ENCODE assay signal across 29 cellular contexts in genomic region chr21:42834730-42835191, GRCh38. TPM values are rescaled to one million over a fixed set of nuclear protein-coding genes. Genes with fewer than 3 reads are reported as not detected.
DNase-seq lines count a peak whose midpoint lies in the region; ATAC-seq, FAIRE-seq and TF ChIP-seq lines count a peak whose summit lies in the region.
"Had no signal": no experiment of that assay in that cellular context is flagged by ENCODE, and none has a peak within 500 bp of the region (broad histone marks: within the 10 kb centered on the region; RNA-seq: fewer than 3 reads in every experiment).

No MANE protein-coding gene starts in this region.

- peak; percentile 37 for DNase-seq in activated CD8-positive, alpha-beta memory T cell treated with anti-CD3 and anti-CD28 coated beads, Interleukin-2, amount 10 ng/mL, durations not matched to agents 7 days and 5 days
- DNase-seq in activated CD8-positive, alpha-beta memory T cell treated with anti-CD3 and anti-CD28 coated beads for 24 hours = no peak
- DNase-seq in Peyer's patch (peak in 2 of 3 donors; percentile 12 to 35), esophagus muscularis mucosa (ENCODE audit: extremely low spot score) (peak; percentile 75), sciatic nerve (ENCODE audit: low spot score) (peak; percentile 54), glomerular visceral epithelial cell (ENCODE audit: extremely low spot score) (no peak), frontal cortex (ENCODE audit: low spot score in 2 of 2) (no peak), NCI-H2196 (lab: John Stamatoyannopoulos, UW; ENCODE audit: unreplicated experiment) (no peak)
- DNase-seq: activated CD4-positive, alpha-beta T cell treated with anti-CD3 and anti-CD28 coated beads for 48 hours; activated gamma-delta T cell treated with Interleukin-2 at 50 U/mL for 16 hours; amniotic stem cell; effector memory CD8-positive, alpha-beta T cell; H9; Karpas-422; MV-4-11; NCI-H2171 treated with DMSO at 0.1 percent for 48 hours; NCI-H526 treated with DMSO at 0.1 percent for 48 hours; psoas muscle; stimulated activated CD4-positive, alpha-beta T cell treated with anti-CD3 and anti-CD28 coated beads, Interleukin-1b, Interleukin-23, amount 100 ng/mL, for 48 hours; substantia nigra had no signal

- H3K27ac ChIP-seq in Peyer's patch (no peak overlapping the region), esophagus muscularis mucosa (replicated peaks in 1 of 4) (no peak overlapping the region)
- H3K27ac ChIP-seq: breast epithelium, gastroesophageal sphincter, neural progenitor cell, psoas muscle, skin epidermis had no signal

- no peak for TF ChIP-seq CTCF in Peyer's patch (IDR thresholded peaks at IDR 0.05)
- TF ChIP-seq CTCF in esophagus muscularis mucosa (IDR thresholded peaks at IDR 0.05) = no peak

- intact Hi-C loops in esophagus muscularis mucosa (cut with DNase I) = no loop called here
- intact Hi-C loops in sciatic nerve (cut with DNase I) = no loop called here

- no peak for TF ChIP-seq EP300 in esophagus muscularis mucosa (IDR thresholded peaks at IDR 0.05)

- whole genome bisulfite sequencing in esophagus muscularis mucosa = 92% methylated on average over 13 of the region's 13 CpGs

- TF ChIP-seq POLR2A in Peyer's patch (IDR thresholded peaks at IDR 0.05) (no peak), esophagus muscularis mucosa (IDR thresholded peaks at IDR 0.05; ENCODE audit: low read depth) (no peak)

- CTCF ChIA-PET in activated CD8-positive, alpha-beta memory T cell treated with anti-CD3 and anti-CD28 coated beads, Interleukin-2, amount 10 ng/mL, durations not matched to agents 7 days and 5 days (lab: Charles Lee) = interaction anchor here (1.8 kb wide), 1 partner anchor 241 kb away, joined by 6 read pairs; no protein-coding TSS in a partner anchor

- H3K36me3 Mint-ChIP-seq in activated CD8-positive, alpha-beta memory T cell treated with anti-CD3 and anti-CD28 coated beads, Interleukin-2, amount 10 ng/mL, durations not matched to agents 7 days and 5 days = peaks cover 1% of the 10 kb centered on the region

- H3K27me3 Mint-ChIP-seq in activated CD8-positive, alpha-beta memory T cell treated with anti-CD3 and anti-CD28 coated beads, Interleukin-2, amount 10 ng/mL, durations not matched to agents 7 days and 5 days = peaks cover 18% of the 10 kb centered on the region
- H3K27me3 Mint-ChIP-seq: effector memory CD8-positive, alpha-beta T cell had no signal

- H3K36me3 ChIP-seq in Peyer's patch (peaks cover 0 to 3% (median 0%) of the 10 kb centered on the region in 3 donors), esophagus muscularis mucosa (peaks cover 0 to 14% (median 8%) of the 10 kb centered on the region in 4 donors)
- H3K36me3 ChIP-seq: breast epithelium, neural progenitor cell had no signal

- no peaks in the 10 kb centered on the region for H3K9me3 ChIP-seq in Peyer's patch
- no peaks in the 10 kb centered on the region for H3K9me3 ChIP-seq in esophagus muscularis mucosa
- H3K9me3 ChIP-seq: breast epithelium, gastroesophageal sphincter, psoas muscle had no signal

- no peak for ATAC-seq in activated CD8-positive, alpha-beta memory T cell treated with anti-CD3 and anti-CD28 coated beads, Interleukin-2, amount 10 ng/mL, durations not matched to agents 7 days and 5 days
- ATAC-seq in sciatic nerve = no peak
- ATAC-seq: effector memory CD8-positive, alpha-beta T cell; gastroesophageal sphincter had no signal

- H3K4me3 ChIP-seq in Peyer's patch (no peak overlapping the region), esophagus muscularis mucosa (no peak overlapping the region)
- H3K4me3 ChIP-seq: breast epithelium, gastroesophageal sphincter, lung, neural progenitor cell, psoas muscle, skin epidermis had no signal

- no peak for FAIRE-seq in frontal cortex (lab: Jason Lieb, UNC)
- FAIRE-seq: A204.1, colon, islet of Langerhans had no signal

- H3K4me1 ChIP-seq in Peyer's patch = peaks cover 0 to 10% (median 2%) of the 10 kb centered on the region in 4 donors
- peaks cover 0 to 7% (median 2%) of the 10 kb centered on the region in 4 donors for H3K4me1 ChIP-seq in esophagus muscularis mucosa
- H3K4me1 ChIP-seq: breast epithelium, neural progenitor cell, psoas muscle had no signal

- no peaks in the 10 kb centered on the region for H3K9me3 Mint-ChIP-seq in activated CD8-positive, alpha-beta memory T cell treated with anti-CD3 and anti-CD28 coated beads, Interleukin-2, amount 10 ng/mL, durations not matched to agents 7 days and 5 days (ENCODE audit: low read depth)
- H3K9me3 Mint-ChIP-seq: effector memory CD8-positive, alpha-beta T cell; T-helper 1 cell treated with Interleukin-12 subunit alpha and Interleukin-12 subunit beta and Interleukin-4 antibody, amounts not matched to agents 30 μg/mL and 1 μg/mL, for 36 hours had no signal

- H3K27ac Mint-ChIP-seq in activated CD8-positive, alpha-beta memory T cell treated with anti-CD3 and anti-CD28 coated beads, Interleukin-2, amount 10 ng/mL, durations not matched to agents 7 days and 5 days = no peak overlapping the region
- H3K27ac Mint-ChIP-seq: effector memory CD8-positive, alpha-beta T cell; neural progenitor cell; T-helper 1 cell treated with Interleukin-12 subunit alpha and Interleukin-12 subunit beta and Interleukin-4 antibody, amounts not matched to agents 30 μg/mL and 1 μg/mL, for 36 hours had no signal

- H3K27me3 ChIP-seq in Peyer's patch (no peaks in the 10 kb centered on the region), esophagus muscularis mucosa (peaks cover 0 to 29% (median 0%) of the 10 kb centered on the region in 4 donors)

- H3K4me1 Mint-ChIP-seq in activated CD8-positive, alpha-beta memory T cell treated with anti-CD3 and anti-CD28 coated beads, Interleukin-2, amount 10 ng/mL, durations not matched to agents 7 days and 5 days = peaks cover 35% of the 10 kb centered on the region

- H3K4me3 Mint-ChIP-seq in activated CD8-positive, alpha-beta memory T cell treated with anti-CD3 and anti-CD28 coated beads, Interleukin-2, amount 10 ng/mL, durations not matched to agents 7 days and 5 days = no peak overlapping the region
- H3K4me3 Mint-ChIP-seq: effector memory CD8-positive, alpha-beta T cell; T-helper 1 cell treated with Interleukin-12 subunit alpha and Interleukin-12 subunit beta and Interleukin-4 antibody, amounts not matched to agents 30 μg/mL and 1 μg/mL, for 36 hours had no signal

RNA-seq across cellular contexts. Expression of gene WDR4, which starts 44.6 kb away (rescaled TPM):
- 10 to 100 TPM; 39.7 to 43.6 TPM for total RNA-seq in activated CD8-positive, alpha-beta memory T cell treated with anti-CD3 and anti-CD28 coated beads, Interleukin-2, amount 10 ng/mL, durations not matched to agents 7 days and 5 days
- total RNA-seq in Peyer's patch (10 to 100 TPM; 12.8 to 51.2 (median 26.3) TPM), esophagus muscularis mucosa (10 to 100 TPM in 1 of 4 donors, 1 to 10 TPM in 3; 5.8 to 10.1 (median 7.0) TPM), sciatic nerve (13.0 TPM), frontal cortex (10.2 TPM)

RNA-seq across cellular contexts. Expression of gene NDUFV3, which starts 58.3 kb away (rescaled TPM):
- 10 to 100 TPM; 27.1 to 31.9 TPM for total RNA-seq in activated CD8-positive, alpha-beta memory T cell treated with anti-CD3 and anti-CD28 coated beads, Interleukin-2, amount 10 ng/mL, durations not matched to agents 7 days and 5 days
- total RNA-seq in Peyer's patch (10 to 100 TPM; 32.9 to 73.4 (median 54.9) TPM), esophagus muscularis mucosa (100 to 1,000 TPM in 1 of 4 donors, 10 to 100 TPM in 3; 56.7 to 102 (median 74.1) TPM), sciatic nerve (43.8 TPM), frontal cortex (25.3 TPM)

Comparison
In these comparisons a context has a peak if more than half of its experiments do, and no peak if none do; other contexts are left out.
1. DNase-seq: peak in activated CD8-positive, alpha-beta memory T cell treated with anti-CD3 and anti-CD28 coated beads, Interleukin-2, amount 10 ng/mL, durations not matched to agents 7 days and 5 days (single experiment), Peyer's patch (2 of 3), esophagus muscularis mucosa (single experiment) and sciatic nerve (single experiment); none in activated CD8-positive, alpha-beta memory T cell treated with anti-CD3 and anti-CD28 coated beads for 24 hours (single experiment), glomerular visceral epithelial cell (single experiment), frontal cortex (0 of 2) and NCI-H2196 (single experiment).